8 cellular contexts compared by ENCODE assay signal in the genomic region with DNA sequence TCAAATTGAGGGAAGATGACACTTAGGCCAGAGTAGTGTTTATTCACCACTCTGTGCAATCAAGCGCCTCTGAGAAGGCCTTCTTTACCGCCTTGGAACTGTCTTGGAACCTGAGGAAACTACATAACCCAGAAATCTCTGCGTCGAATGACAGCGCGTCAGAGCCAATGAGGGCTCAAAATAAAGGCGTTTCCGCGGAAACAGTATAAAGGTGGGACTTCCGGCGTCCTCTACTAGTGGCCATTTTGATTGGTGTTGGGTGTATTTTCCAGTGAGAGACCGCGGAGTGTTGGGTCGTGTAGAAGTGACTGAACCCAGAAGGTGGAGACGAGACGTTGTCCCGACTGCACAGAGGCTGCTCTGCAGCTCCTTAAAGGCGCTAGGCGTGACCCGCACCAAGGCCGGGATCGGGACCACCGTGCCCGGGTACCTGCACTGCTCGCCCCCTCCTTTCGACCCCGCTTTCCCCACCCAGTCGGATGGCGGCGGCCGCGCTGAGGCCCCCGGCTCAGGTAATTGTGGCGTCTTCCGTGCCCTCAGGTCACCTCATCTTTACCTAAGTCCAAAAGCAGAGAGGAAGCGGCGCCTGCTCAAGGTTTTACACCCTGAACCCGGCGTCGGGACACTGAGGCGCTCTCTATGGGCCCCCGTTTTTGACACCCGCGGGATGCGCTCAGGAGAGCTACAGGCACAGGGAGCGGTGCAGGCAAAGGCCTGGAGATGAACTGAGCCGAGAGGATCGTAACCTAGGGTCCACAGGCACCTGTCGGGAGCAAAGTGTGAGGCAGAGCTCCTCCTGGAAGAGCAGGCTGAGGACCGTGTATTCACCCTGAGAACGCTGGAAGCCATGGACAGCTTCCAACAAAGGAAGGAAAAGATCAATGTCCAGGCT. TPM values are rescaled to one million over a fixed set of nuclear protein-coding genes. Genes with fewer than 3 reads are reported as not detected.
DNase-seq lines count a peak whose midpoint lies in the region; ATAC-seq and TF ChIP-seq lines count a peak whose summit lies in the region.

TSS of gene ZNF776 (plus strand) at position 236 of the 892 bp plus-strand sequence. CDS start at position 480, 244 bp downstream.

- DNase-seq in ELF-1 (ENCODE audit: low read depth, low spot score), result peak; percentile 91
- DNase-seq in GOT3 (lab: John Stamatoyannopoulos, UW), result peak; percentile 34
- peak; percentile 91 for DNase-seq in LHCN-M2 (ENCODE audit: low read depth)
- peak; percentile 92 for DNase-seq in RWPE1 (ENCODE audit: low spot score)
- peak; percentile 78 for DNase-seq in activated T-helper 2 cell treated with anti-CD3 and anti-CD28 coated beads, Interferon-gamma antibody, Interleukin-2, Interleukin-4, amounts not matched to agents 10 μg/mL and 5 μg/mL and 100 μg/mL, durations not matched to agents 14 hours and 24 hours and 36 hours (ENCODE audit: low spot score)
- DNase-seq in fibroblast of the conjunctiva (ENCODE audit: low read depth), result peak; percentile 75
- DNase-seq in stimulated activated naive CD8-positive, alpha-beta T cell treated with anti-CD3 and anti-CD28 coated beads, Interleukin-15, Interleukin-2, amounts not matched to agents 100 U/mL and 50 U/mL, for 24 hours, result peak; percentile 77

- peaks cover 54% of the 10 kb centered on the region for H3K36me3 Mint-ChIP-seq in activated T-helper 2 cell treated with anti-CD3 and anti-CD28 coated beads, Interferon-gamma antibody, Interleukin-2, Interleukin-4, amounts not matched to agents 10 μg/mL and 5 μg/mL and 100 μg/mL, durations not matched to agents 14 hours and 24 hours and 36 hours (ENCODE audit: low read depth)
- peaks cover 55% of the 10 kb centered on the region for H3K36me3 Mint-ChIP-seq in nephron (ENCODE audit: low read depth)

- peaks cover 6% of the 10 kb centered on the region for H3K4me1 Mint-ChIP-seq in activated T-helper 2 cell treated with anti-CD3 and anti-CD28 coated beads, Interferon-gamma antibody, Interleukin-2, Interleukin-4, amounts not matched to agents 10 μg/mL and 5 μg/mL and 100 μg/mL, durations not matched to agents 14 hours and 24 hours and 36 hours (ENCODE audit: low read depth)
- peaks cover 15% of the 10 kb centered on the region for H3K4me1 Mint-ChIP-seq in nephron

- H3K4me3 Mint-ChIP-seq in activated T-helper 2 cell treated with anti-CD3 and anti-CD28 coated beads, Interferon-gamma antibody, Interleukin-2, Interleukin-4, amounts not matched to agents 10 μg/mL and 5 μg/mL and 100 μg/mL, durations not matched to agents 14 hours and 24 hours and 36 hours (ENCODE audit: low read depth), result peak within 1 kb of the TSS; percentile 97
- peak within 1 kb of the TSS; percentile 85 to 93 (median 91) for H3K4me3 Mint-ChIP-seq in nephron

- peak within 1 kb of the TSS; percentile 97 for H3K27ac Mint-ChIP-seq in activated T-helper 2 cell treated with anti-CD3 and anti-CD28 coated beads, Interferon-gamma antibody, Interleukin-2, Interleukin-4, amounts not matched to agents 10 μg/mL and 5 μg/mL and 100 μg/mL, durations not matched to agents 14 hours and 24 hours and 36 hours
- H3K27ac Mint-ChIP-seq in nephron, result peak within 1 kb of the TSS; percentile 90 to 97 (median 96)

- H3K27ac ChIP-seq in RWPE1, result peak within 1 kb of the TSS; percentile 80

- peaks cover 54% of the 10 kb centered on the region for H3K9me3 Mint-ChIP-seq in activated T-helper 2 cell treated with anti-CD3 and anti-CD28 coated beads, Interferon-gamma antibody, Interleukin-2, Interleukin-4, amounts not matched to agents 10 μg/mL and 5 μg/mL and 100 μg/mL, durations not matched to agents 14 hours and 24 hours and 36 hours
- H3K9me3 Mint-ChIP-seq in nephron, result peaks cover 54% of the 10 kb centered on the region

- POLR2A ChIA-PET in RWPE1 (lab: Yijun Ruan, JAX; ENCODE audit: low non-redundant PET), result no interaction called here

- CTCF ChIA-PET in RWPE1 (lab: Yijun Ruan, JAX), result interaction anchor here (0.5 to 1.1 kb wide), 5 partner anchors 8 to 1130 kb away, joined by 3 to 4 read pairs (median 3); no protein-coding TSS in a partner anchor

- intact Hi-C loops in activated T-helper 2 cell treated with anti-CD3 and anti-CD28 coated beads, Interferon-gamma antibody, Interleukin-2, Interleukin-4, amounts not matched to agents 10 μg/mL and 5 μg/mL and 100 μg/mL, durations not matched to agents 14 hours and 24 hours and 36 hours (cut with micrococcal nuclease), result loop anchor here (1.0 to 10.0 kb wide), 6 partner anchors 22 to 408 kb away; partner anchors contain the start of genes ZNF211, ZNF329, ZNF417 and ZNF551

- TF ChIP-seq CTCF in RWPE1 (conservative IDR thresholded peaks at IDR 0.05; ENCODE audit: low read depth) (no peak), nephron (IDR thresholded peaks at IDR 0.05; ENCODE audit: unreplicated experiment in 3 of 3) (no peak)

- peak; percentile 96 for ATAC-seq in stimulated activated naive CD8-positive, alpha-beta T cell treated with anti-CD3 and anti-CD28 coated beads, Interleukin-15, Interleukin-2, amounts not matched to agents 100 U/mL and 50 U/mL, for 24 hours

- H3K27me3 Mint-ChIP-seq in activated T-helper 2 cell treated with anti-CD3 and anti-CD28 coated beads, Interferon-gamma antibody, Interleukin-2, Interleukin-4, amounts not matched to agents 10 μg/mL and 5 μg/mL and 100 μg/mL, durations not matched to agents 14 hours and 24 hours and 36 hours (ENCODE audit: low read depth), result no peaks in the 10 kb centered on the region
- H3K27me3 Mint-ChIP-seq in nephron (ENCODE audit: low read depth), result peaks cover 5% of the 10 kb centered on the region

RNA-seq across cellular contexts. Expression of gene ZNF776, which starts in this region (rescaled TPM):
- 8.3 and 12.4 TPM in 2 replicates for total RNA-seq in LHCN-M2 (2014; rRNA removed)
- 5.8 TPM for polyA plus RNA-seq in LHCN-M2 (2012)
- 7.4 and 8.8 TPM in 2 replicates for total RNA-seq in activated T-helper 2 cell treated with anti-CD3 and anti-CD28 coated beads, Interferon-gamma antibody, Interleukin-2, Interleukin-4, amounts not matched to agents 10 μg/mL and 5 μg/mL and 100 μg/mL, durations not matched to agents 14 hours and 24 hours and 36 hours

Comparison
In these comparisons a context has a peak if more than half of its experiments do, and no peak if none do; other contexts are left out.
1. Peak in every context shown above with its lines: DNase-seq, ATAC-seq and H3K27ac ChIP-seq.
2. DNase-seq: peak in every context shown above with its lines; median percentile 92 in RWPE1; 91 in ELF-1; 91 in LHCN-M2; 78 in activated T-helper 2 cell treated with anti-CD3 and anti-CD28 coated beads, Interferon-gamma antibody, Interleukin-2, Interleukin-4, amounts not matched to agents 10 μg/mL and 5 μg/mL and 100 μg/mL, durations not matched to agents 14 hours and 24 hours and 36 hours; 77 in stimulated activated naive CD8-positive, alpha-beta T cell treated with anti-CD3 and anti-CD28 coated beads, Interleukin-15, Interleukin-2, amounts not matched to agents 100 U/mL and 50 U/mL, for 24 hours; 75 in fibroblast of the conjunctiva; 34 in GOT3.